In the genomic region with DNA sequence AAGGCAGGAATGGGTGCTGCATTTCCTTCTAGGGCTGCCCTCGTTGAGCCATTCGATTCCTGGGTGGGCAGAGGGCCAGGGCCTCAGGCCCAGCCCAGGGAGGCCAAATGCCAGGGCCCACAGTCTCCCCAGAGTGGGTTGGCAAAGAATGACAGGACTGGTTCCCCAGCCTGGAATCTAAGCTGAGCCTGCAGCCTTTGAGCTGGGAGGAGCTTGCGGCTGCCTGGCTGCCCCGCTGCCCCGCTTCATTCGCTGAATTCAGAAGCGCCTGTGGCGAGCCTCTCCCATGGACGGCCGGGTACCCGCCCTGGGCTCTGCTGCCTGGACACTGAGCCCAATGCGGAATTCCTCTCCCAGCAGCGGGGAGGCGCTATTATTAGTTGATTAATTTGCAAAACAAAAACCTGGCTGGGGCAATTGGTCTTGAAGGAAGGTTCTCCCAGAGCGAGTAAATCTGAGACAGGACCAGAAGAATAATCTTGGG, we compare ENCODE assay signal across 9 cellular contexts. TPM values are rescaled to one million over a fixed set of nuclear protein-coding genes. Genes with fewer than 3 reads are reported as not detected.
DNase-seq lines count a peak whose midpoint lies in the region; ATAC-seq and TF ChIP-seq lines count a peak whose summit lies in the region.
"Had no signal": no experiment of that assay in that cellular context is flagged by ENCODE, and none has a peak within 500 bp of the region (broad histone marks: within the 10 kb centered on the region; RNA-seq: fewer than 3 reads in every experiment).

No MANE protein-coding gene starts in this region.

- H3K27me3 ChIP-seq in vagina: no peaks in the 10 kb centered on the region
- H3K27me3 ChIP-seq: BLaER1 treated with 17β-estradiol and CSF1 and Interleukin-3, amounts not matched to agents 10 nM and 100 nM had no signal

- H3K4me1 ChIP-seq in vagina: peaks cover 30% of the 10 kb centered on the region

- TF ChIP-seq CTCF in 22Rv1 (IDR thresholded peaks at IDR 0.05) (peak; percentile 25), epithelial cell of esophagus (IDR thresholded peaks at IDR 0.05; ENCODE audit: insufficient read depth, low read depth, low read length, missing control alignments) (peak; percentile 37), vagina (IDR thresholded peaks at IDR 0.05) (no peak)

- ATAC-seq in GM18873 (IDR thresholded peaks at IDR 0.05; ENCODE audit: low FRiP score, unreplicated experiment): no peak
- ATAC-seq in GM21390 (IDR thresholded peaks at IDR 0.05; ENCODE audit: unreplicated experiment): no peak

- TF ChIP-seq POLR2A in vagina (IDR thresholded peaks at IDR 0.05): no peak

- no peaks in the 10 kb centered on the region for H3K9me3 ChIP-seq in vagina
- H3K9me3 ChIP-seq: BLaER1 treated with 17β-estradiol and CSF1 and Interleukin-3, amounts not matched to agents 10 nM and 100 nM had no signal

- no peaks in the 10 kb centered on the region for H3K36me3 ChIP-seq in vagina
- H3K36me3 ChIP-seq: BLaER1 treated with 17β-estradiol and CSF1 and Interleukin-3, amounts not matched to agents 10 nM and 100 nM had no signal

- H3K27ac ChIP-seq in 22Rv1: no peak overlapping the region
- H3K27ac ChIP-seq in vagina: no peak overlapping the region
- H3K27ac ChIP-seq: BLaER1 treated with 17β-estradiol and CSF1 and Interleukin-3, amounts not matched to agents 10 nM and 100 nM had no signal

- H3K4me3 ChIP-seq in epithelial cell of esophagus (ENCODE audit: low read length): no peak overlapping the region
- H3K4me3 ChIP-seq in vagina: peak overlapping the region; percentile 6 to 8
- H3K4me3 ChIP-seq: BLaER1 treated with 17β-estradiol and CSF1 and Interleukin-3, amounts not matched to agents 10 nM and 100 nM had no signal

- DNase-seq in M059J (ENCODE audit: low read depth): peak; percentile 92
- peak; percentile 71 for DNase-seq in epithelial cell of esophagus (ENCODE audit: low read depth)
- DNase-seq in medulla oblongata (ENCODE audit: extremely low spot score): peak; percentile 94
- no peak for DNase-seq in vagina (ENCODE audit: extremely low spot score in 2 of 2)
- DNase-seq in stimulated activated naive CD4-positive, alpha-beta T cell (lab: John Stamatoyannopoulos, UW): no peak

- intact Hi-C loops in vagina (cut with DNase I): no loop called here

RNA-seq across cellular contexts. Expression of gene TARDBP, which starts 32.3 kb away (rescaled TPM):
- 70.2 and 106 TPM in 2 replicates for total RNA-seq in M059J (2014; rRNA removed; shearing (Covaris generic))
- total RNA-seq in vagina: 213 TPM

Comparison
In these comparisons a context has a peak if more than half of its experiments do, and no peak if none do; other contexts are left out.
1. CTCF ChIP-seq: peak in 22Rv1 (single experiment) and epithelial cell of esophagus (single experiment); none in vagina (0 of 3).
2. DNase-seq: peak in M059J (single experiment), epithelial cell of esophagus (single experiment) and medulla oblongata (single experiment); none in vagina (0 of 2) and stimulated activated naive CD4-positive, alpha-beta T cell (0 of 6).